In genomic region chr11:85575388-85575787, GRCh38 we compare ENCODE assay signal across 35 cellular contexts.
"Had no signal": no experiment of that assay in that cellular context is flagged by ENCODE, and none has a peak within 500 bp of the region (broad histone marks: within the 10 kb centered on the region; RNA-seq: fewer than 3 reads in every experiment).

No MANE protein-coding gene starts in this region.

- H3K4me3 ChIP-seq: adrenal gland, ascending aorta, coronary artery, dorsolateral prefrontal cortex had no signal

- H3K4me1 Mint-ChIP-seq: activated CD4-positive, alpha-beta T cell treated with anti-CD3 and anti-CD28 coated beads for 36 hours; activated CD4-positive, alpha-beta T cell treated with anti-CD3 and anti-CD28 coated beads, Interleukin-2, amount 10 ng/mL, durations not matched to agents 24 days and 14 days; activated CD8-positive, alpha-beta memory T cell treated with anti-CD3 and anti-CD28 coated beads, Interleukin-2, amount 10 ng/mL, durations not matched to agents 7 days and 5 days; activated naive CD4-positive, alpha-beta T cell treated with anti-CD3 and anti-CD28 coated beads, Interleukin-2, amount 50 U/mL, for 24 hours; activated naive CD8-positive, alpha-beta T cell treated with anti-CD3 and anti-CD28 coated beads for 36 hours; activated naive CD8-positive, alpha-beta T cell treated with anti-CD3 and anti-CD28 coated beads, Interleukin-2, amount 50 U/mL, for 24 hours; brain; central memory CD8-positive, alpha-beta T cell; endodermal cell; T-helper 17 cell had no signal

- H3K27ac Mint-ChIP-seq: activated CD4-positive, alpha-beta memory T cell treated with anti-CD3 and anti-CD28 coated beads for 36 hours; activated CD4-positive, alpha-beta T cell treated with anti-CD3 and anti-CD28 coated beads for 36 hours; activated CD4-positive, alpha-beta T cell treated with anti-CD3 and anti-CD28 coated beads, Interleukin-2, amount 10 ng/mL, durations not matched to agents 24 days and 14 days; activated CD8-positive, alpha-beta memory T cell treated with anti-CD3 and anti-CD28 coated beads, Interleukin-2, amount 10 ng/mL, durations not matched to agents 7 days and 5 days; activated CD8-positive, alpha-beta T cell treated with anti-CD3 and anti-CD28 coated beads, Interleukin-2, amount 10 ng/mL, durations not matched to agents 7 days and 5 days; activated naive CD4-positive, alpha-beta T cell treated with anti-CD3 and anti-CD28 coated beads for 36 hours; activated naive CD4-positive, alpha-beta T cell treated with anti-CD3 and anti-CD28 coated beads, Interleukin-2, amount 50 U/mL, for 24 hours; activated naive CD8-positive, alpha-beta T cell treated with anti-CD3 and anti-CD28 coated beads for 36 hours; activated naive CD8-positive, alpha-beta T cell treated with anti-CD3 and anti-CD28 coated beads, Interleukin-2, amount 50 U/mL, for 24 hours; activated T-helper 1 cell treated with anti-CD3 and anti-CD28 coated beads, Interleukin-12 subunit alpha, Interleukin-12 subunit beta, Interleukin-2, Interleukin-4 antibody, amounts not matched to agents 30 ng/mL and 10 ng/mL and 1 ng/mL, durations not matched to agents 14 hours and 24 hours and 36 hours; activated T-helper 2 cell treated with anti-CD3 and anti-CD28 coated beads, Interferon-gamma antibody, Interleukin-2, Interleukin-4, amounts not matched to agents 10 μg/mL and 5 μg/mL and 100 μg/mL, durations not matched to agents 14 hours and 24 hours and 36 hours; brain; dendritic cell treated with granulocyte-macrophage colony-stimulating factor and Interleukin-4, amounts not matched to agents 40 ng/mL and 50 ng/mL, for 4 days; endodermal cell; T-helper 17 cell; T-helper 2 cell treated with Interferon-gamma antibody and Interleukin-4, amounts not matched to agents 5 μg/mL and 100 μg/mL, for 36 hours had no signal

- H3K36me3 ChIP-seq: adrenal gland, ascending aorta, WERI-Rb-1 had no signal

- H3K27me3 Mint-ChIP-seq: dendritic cell treated with granulocyte-macrophage colony-stimulating factor and Interleukin-4, amounts not matched to agents 40 ng/mL and 50 ng/mL, for 4 days; T-helper 17 cell had no signal

- H3K4me1 ChIP-seq: adrenal gland, ascending aorta had no signal

- H3K9me3 ChIP-seq: adrenal gland had no signal

- DNase-seq: activated CD4-positive, alpha-beta memory T cell treated with anti-CD3 and anti-CD28 coated beads for 36 hours; activated CD4-positive, alpha-beta T cell treated with anti-CD3 and anti-CD28 coated beads for 36 hours; activated CD4-positive, alpha-beta T cell treated with anti-CD3 and anti-CD28 coated beads, Interleukin-2, amount 10 ng/mL, durations not matched to agents 24 days and 14 days; activated CD4-positive, CD25-positive, alpha-beta regulatory T cell; activated CD4-positive, CD25-positive, alpha-beta regulatory T cell treated with anti-CD3 and anti-CD28 coated beads, Interleukin-2, amount 50 U/mL, for 72 hours; activated CD8-positive, alpha-beta memory T cell treated with anti-CD3 and anti-CD28 coated beads, Interleukin-2, amount 10 ng/mL, durations not matched to agents 7 days and 5 days; activated CD8-positive, alpha-beta memory T cell treated with anti-CD3 and anti-CD28 coated beads, Interleukin-2, amount 50 U/mL, for 4 hours; activated CD8-positive, alpha-beta T cell treated with anti-CD3 and anti-CD28 coated beads, Interleukin-2, amount 10 ng/mL, durations not matched to agents 7 days and 5 days; activated effector memory CD4-positive, alpha-beta T cell treated with anti-CD3 and anti-CD28 coated beads, Interleukin-2, amount 50 U/mL, for 16 hours; activated naive CD4-positive, alpha-beta T cell treated with anti-CD3 and anti-CD28 coated beads for 36 hours; activated naive CD8-positive, alpha-beta T cell treated with anti-CD3 and anti-CD28 coated beads for 36 hours; activated naive CD8-positive, alpha-beta T cell treated with anti-CD3 and anti-CD28 coated beads, Interleukin-2, amount 50 U/mL, for 24 hours; activated T-cell treated with anti-CD3 and anti-CD28 coated beads, Interleukin-2, amount 50 U/mL, for 1 hour; activated T-cell treated with anti-CD3 and anti-CD28 coated beads, Interleukin-2, amount 50 U/mL, for 48 hours; adrenal gland; amygdala; dorsolateral prefrontal cortex; effector memory CD4-positive, alpha-beta T cell; endodermal cell; foreskin fibroblast; head of caudate nucleus; T-helper 1 cell; T-helper 17 cell; T1000; WERI-Rb-1 had no signal

- H3K27me3 ChIP-seq: adrenal gland, ascending aorta, dorsolateral prefrontal cortex had no signal

- H3K27ac ChIP-seq: adrenal gland, ascending aorta, coronary artery, dorsolateral prefrontal cortex, WERI-Rb-1 had no signal

- H3K9me3 Mint-ChIP-seq: activated CD4-positive, alpha-beta T cell treated with anti-CD3 and anti-CD28 coated beads, Interleukin-2, amount 10 ng/mL, durations not matched to agents 24 days and 14 days; activated naive CD4-positive, alpha-beta T cell treated with anti-CD3 and anti-CD28 coated beads, Interleukin-2, amount 50 U/mL, for 24 hours; activated T-helper 1 cell treated with anti-CD3 and anti-CD28 coated beads, Interleukin-12 subunit alpha, Interleukin-12 subunit beta, Interleukin-2, Interleukin-4 antibody, amounts not matched to agents 30 ng/mL and 10 ng/mL and 1 ng/mL, durations not matched to agents 14 hours and 24 hours and 36 hours; T-helper 2 cell treated with Interferon-gamma antibody and Interleukin-4, amounts not matched to agents 5 μg/mL and 100 μg/mL, for 36 hours had no signal

- ATAC-seq: activated CD4-positive, alpha-beta T cell treated with anti-CD3 and anti-CD28 coated beads for 36 hours; activated CD8-positive, alpha-beta memory T cell treated with anti-CD3 and anti-CD28 coated beads, Interleukin-2, amount 10 ng/mL, durations not matched to agents 7 days and 5 days; activated CD8-positive, alpha-beta T cell treated with anti-CD3 and anti-CD28 coated beads, Interleukin-2, amount 10 ng/mL, durations not matched to agents 7 days and 5 days; activated naive CD8-positive, alpha-beta T cell treated with anti-CD3 and anti-CD28 coated beads, Interleukin-2, amount 50 U/mL, for 24 hours; esophagus mucosa; T-helper 17 cell had no signal

- H3K4me3 Mint-ChIP-seq: activated CD4-positive, alpha-beta memory T cell treated with anti-CD3 and anti-CD28 coated beads for 36 hours; activated CD4-positive, alpha-beta T cell treated with anti-CD3 and anti-CD28 coated beads for 36 hours; activated CD4-positive, alpha-beta T cell treated with anti-CD3 and anti-CD28 coated beads, Interleukin-2, amount 10 ng/mL, durations not matched to agents 24 days and 14 days; activated CD8-positive, alpha-beta memory T cell treated with anti-CD3 and anti-CD28 coated beads, Interleukin-2, amount 10 ng/mL, durations not matched to agents 7 days and 5 days; activated CD8-positive, alpha-beta T cell treated with anti-CD3 and anti-CD28 coated beads, Interleukin-2, amount 10 ng/mL, durations not matched to agents 7 days and 5 days; activated naive CD4-positive, alpha-beta T cell treated with anti-CD3 and anti-CD28 coated beads for 36 hours; activated naive CD4-positive, alpha-beta T cell treated with anti-CD3 and anti-CD28 coated beads, Interleukin-2, amount 50 U/mL, for 24 hours; activated naive CD8-positive, alpha-beta T cell treated with anti-CD3 and anti-CD28 coated beads for 36 hours; activated naive CD8-positive, alpha-beta T cell treated with anti-CD3 and anti-CD28 coated beads, Interleukin-2, amount 50 U/mL, for 24 hours; activated T-helper 1 cell treated with anti-CD3 and anti-CD28 coated beads, Interleukin-12 subunit alpha, Interleukin-12 subunit beta, Interleukin-2, Interleukin-4 antibody, amounts not matched to agents 30 ng/mL and 10 ng/mL and 1 ng/mL, durations not matched to agents 14 hours and 24 hours and 36 hours; brain; central memory CD8-positive, alpha-beta T cell; dendritic cell treated with granulocyte-macrophage colony-stimulating factor and Interleukin-4, amounts not matched to agents 40 ng/mL and 50 ng/mL, for 4 days; endodermal cell; T-helper 17 cell; T-helper 2 cell treated with Interferon-gamma antibody and Interleukin-4, amounts not matched to agents 5 μg/mL and 100 μg/mL, for 36 hours had no signal
